8 cellular contexts compared by ENCODE assay signal in genomic region chr17:31487063-31487647, GRCh38.
DNase-seq lines count a peak whose midpoint lies in the region; ATAC-seq and TF ChIP-seq lines count a peak whose summit lies in the region.

No MANE protein-coding gene starts in this region.

- H3K27ac ChIP-seq in lower lobe of right lung (peak overlapping the region; percentile 71), tibial artery (no peak overlapping the region)

- no peaks in the 10 kb centered on the region for H3K9me3 Mint-ChIP-seq in activated T-cell treated with anti-CD3 and anti-CD28 coated beads, Interleukin-2, amount 50 U/mL, for 24 hours

- no peak for TF ChIP-seq CTCF in astrocyte of the cerebellum (IDR thresholded peaks at IDR 0.05; ENCODE audit: low read depth, low read length, missing control alignments)
- TF ChIP-seq CTCF in lower lobe of right lung (IDR thresholded peaks at IDR 0.05): no peak
- TF ChIP-seq CTCF in tibial artery (IDR thresholded peaks at IDR 0.05): no peak
- TF ChIP-seq CTCF in lower leg skin (IDR thresholded peaks at IDR 0.05): no peak

- 22 to 26% methylated on average over 17 of the region's 17 CpGs for WGBS in lower leg skin, 2 donors

- peaks cover 11% of the 10 kb centered on the region for H3K27me3 ChIP-seq in lower lobe of right lung (ENCODE audit: low read depth)
- peaks cover 0 to 40% of the 10 kb centered on the region in 2 donors for H3K27me3 ChIP-seq in tibial artery

- peaks cover 4% of the 10 kb centered on the region for H3K36me3 Mint-ChIP-seq in activated T-cell treated with anti-CD3 and anti-CD28 coated beads, Interleukin-2, amount 50 U/mL, for 24 hours (ENCODE audit: low read depth)

- no peak for TF ChIP-seq POLR2A in lower leg skin (IDR thresholded peaks at IDR 0.05)

- no peak for ATAC-seq in lower lobe of right lung

- in situ Hi-C loops in astrocyte of the cerebellum (cut with HindIII; ENCODE audit: low sequenced_read_pairs): no loop called here

- DNase-seq in activated T-cell treated with anti-CD3 and anti-CD28 coated beads, Interleukin-2, amount 50 U/mL, for 24 hours: no peak
- DNase-seq in activated T-cell treated with anti-CD3 and anti-CD28 coated beads for 4 hours (no peak), astrocyte of the cerebellum (ENCODE audit: low read depth) (no peak), lower lobe of right lung (no peak), tibial artery (no peak), lower leg skin (ENCODE audit: low spot score in 2 of 2) (no peak), NCI-H1436 treated with DMSO at 0.1 percent for 48 hours (lab: John Stamatoyannopoulos, UW) (no peak), amygdala (lab: John Stamatoyannopoulos, UW) (no peak)

- peaks cover 43% of the 10 kb centered on the region for H3K4me1 Mint-ChIP-seq in activated T-cell treated with anti-CD3 and anti-CD28 coated beads, Interleukin-2, amount 50 U/mL, for 24 hours (ENCODE audit: low read depth)

- intact Hi-C loops in lower lobe of right lung (cut with DNase I) (no loop called here), tibial artery (cut with DNase I; ENCODE audit: low total_unique reads) (no loop called here), lower leg skin (cut with DNase I; ENCODE audit: low total_unique reads) (no loop called here)

- H3K9me3 ChIP-seq in lower lobe of right lung: no peaks in the 10 kb centered on the region
- H3K9me3 ChIP-seq in tibial artery: no peaks in the 10 kb centered on the region

- peak overlapping the region; percentile 34 for H3K4me3 ChIP-seq in astrocyte of the cerebellum (ENCODE audit: low read depth, low read length)
- H3K4me3 ChIP-seq in lower lobe of right lung: peak overlapping the region; percentile 68
- H3K4me3 ChIP-seq in tibial artery: peak overlapping the region; percentile 47 to 65
- no peak overlapping the region for H3K4me3 ChIP-seq in lower leg skin (ENCODE audit: low read depth, poor library complexity, severe bottlenecking)

- no peaks in the 10 kb centered on the region for H3K27me3 Mint-ChIP-seq in activated T-cell treated with anti-CD3 and anti-CD28 coated beads, Interleukin-2, amount 50 U/mL, for 24 hours

- H3K4me3 Mint-ChIP-seq in activated T-cell treated with anti-CD3 and anti-CD28 coated beads, Interleukin-2, amount 50 U/mL, for 24 hours: peak overlapping the region; percentile 81

- peak overlapping the region; percentile 82 for H3K27ac Mint-ChIP-seq in activated T-cell treated with anti-CD3 and anti-CD28 coated beads, Interleukin-2, amount 50 U/mL, for 24 hours

- no peaks in the 10 kb centered on the region for H3K36me3 ChIP-seq in lower lobe of right lung
- no peaks in the 10 kb centered on the region for H3K36me3 ChIP-seq in tibial artery

- peaks cover 49% of the 10 kb centered on the region for H3K4me1 ChIP-seq in lower lobe of right lung
- peaks cover 0 to 22% (median 19%) of the 10 kb centered on the region in 4 donors for H3K4me1 ChIP-seq in tibial artery
